ENCODE assay signal across 8 cellular contexts in genomic region chr20:24102290-24102689, GRCh38.
A peak's percentile ranks its signal among the peaks of the same experiment; 100 is the strongest.
DNase-seq lines count a peak whose midpoint lies in the region; FAIRE-seq and TF ChIP-seq lines count a peak whose summit lies in the region.

No MANE protein-coding gene starts in this region.

- DNase-seq in AG04449 (ENCODE audit: low read depth, low spot score) = no peak
- peak; percentile 15 for DNase-seq in RKO (ENCODE audit: low spot score)
- no peak for DNase-seq in fibroblast of villous mesenchyme (ENCODE audit: low read depth)
- DNase-seq in uterus = no peak
- no peak for DNase-seq in AG20443 (ENCODE audit: low spot score)
- DNase-seq in thyroid gland = no peak
- DNase-seq in H54 (ENCODE audit: insufficient read length, low spot score) = no peak

- no peaks in the 10 kb centered on the region for H3K27me3 ChIP-seq in uterus
- H3K27me3 ChIP-seq in thyroid gland = no peaks in the 10 kb centered on the region

- TF ChIP-seq POLR2A in uterus (IDR thresholded peaks at IDR 0.05) = no peak
- TF ChIP-seq POLR2A in thyroid gland (IDR thresholded peaks at IDR 0.05) = no peak
- TF ChIP-seq POLR2A in H54 (IDR thresholded peaks at IDR 0.05; ENCODE audit: low read depth, low read length) = no peak

- no peaks in the 10 kb centered on the region for H3K9me3 ChIP-seq in uterus
- no peaks in the 10 kb centered on the region for H3K9me3 ChIP-seq in thyroid gland

- H3K4me3 ChIP-seq in AG04449 (ENCODE audit: low read depth, low read length) (no peak overlapping the region), fibroblast of villous mesenchyme (ENCODE audit: low read depth, low read length) (no peak overlapping the region), uterus (no peak overlapping the region), thyroid gland (replicated peaks in 1 of 3) (no peak overlapping the region)

- peak; percentile 20 for TF ChIP-seq CTCF in AG04449 (IDR thresholded peaks at IDR 0.05; ENCODE audit: insufficient read depth, low read length, missing control alignments)
- peak; percentile 70 for TF ChIP-seq CTCF in GM12873 (IDR thresholded peaks at IDR 0.05; ENCODE audit: insufficient read depth, low read depth, low read length, missing control alignments)
- peak; percentile 8 for TF ChIP-seq CTCF in fibroblast of villous mesenchyme (IDR thresholded peaks at IDR 0.05; ENCODE audit: insufficient read depth, low read depth, low read length)
- no peak for TF ChIP-seq CTCF in uterus (IDR thresholded peaks at IDR 0.05)
- TF ChIP-seq CTCF in thyroid gland (IDR thresholded peaks at IDR 0.05) = peak in 1 of 6 experiments; percentile 23

- H3K27ac ChIP-seq in uterus (no peak overlapping the region), thyroid gland (no peak overlapping the region)

- H3K36me3 ChIP-seq in uterus (no peaks in the 10 kb centered on the region), thyroid gland (no peaks in the 10 kb centered on the region)

- no peak for FAIRE-seq in H54 (lab: Jason Lieb, UNC)

- intact Hi-C loops in uterus (cut with DNase I; ENCODE audit: low total_unique reads) (no loop called here), thyroid gland (cut with DNase I) (loop anchor here (5.0 kb wide), 1 partner anchor 160 kb away; no protein-coding TSS in a partner anchor)

- CTCF ChIA-PET in AG04449 (lab: Yijun Ruan, JAX) = interaction anchor here (1.0 to 1.7 kb wide), 8 partner anchors 10 to 818 kb away, joined by 3 to 4 read pairs (median 4); no protein-coding TSS in a partner anchor

- no peaks in the 10 kb centered on the region for H3K4me1 ChIP-seq in uterus
- peaks cover 12 to 21% of the 10 kb centered on the region in 2 donors for H3K4me1 ChIP-seq in thyroid gland

- 55 to 56% methylated on average over 7 of the region's 7 CpGs for WGBS in thyroid gland, 2 donors

- POLR2A ChIA-PET in AG04449 (lab: Yijun Ruan, JAX) = no interaction called here

Comparison
In these comparisons a context has a peak if more than half of its experiments do, and no peak if none do; other contexts are left out.
1. CTCF ChIP-seq: peak in AG04449 (single experiment), GM12873 (single experiment) and fibroblast of villous mesenchyme (single experiment); none in uterus (0 of 4).